Comparison of ENCODE assay signal across 1 cellular context in genomic region chr20:49273696-49274277, GRCh38.
A peak's percentile ranks its signal among the peaks of the same experiment; 100 is the strongest.
TF ChIP-seq lines count a peak whose summit lies in the region.

No MANE protein-coding gene starts in this region.

TF ChIP-seq in HepG2, 621 proteins besides CTCF, POLR2A, EP300 and RAD21:
- TF ChIP-seq RFX5 (IDR thresholded peaks at IDR 0.05; ENCODE audit: low read depth, low read length), result no peak
- no peak for TF ChIP-seq ZBTB7B (CRISPR knock-in tag; IDR thresholded peaks at IDR 0.05)
- no peak for TF ChIP-seq MIER2 (CRISPR knock-in tag; IDR thresholded peaks at IDR 0.05)
- no peak for TF ChIP-seq HNRNPK (IDR thresholded peaks at IDR 0.05; ENCODE audit: low read depth, low read length, poor library complexity, severe bottlenecking)
- TF ChIP-seq CHD4 (IDR thresholded peaks at IDR 0.05; ENCODE audit: borderline replicate concordance, low read length), result no peak
- TF ChIP-seq ZNF737 (CRISPR knock-in tag; IDR thresholded peaks at IDR 0.05; ENCODE audit: borderline replicate concordance), result no peak
- TF ChIP-seq ZNF121 (CRISPR knock-in tag; IDR thresholded peaks at IDR 0.05), result peak; percentile 79
- no peak for TF ChIP-seq ZNF333 (CRISPR knock-in tag; IDR thresholded peaks at IDR 0.05; ENCODE audit: borderline replicate concordance)
- no peak for TF ChIP-seq SSRP1 (CRISPR knock-in tag; IDR thresholded peaks at IDR 0.05)
- TF ChIP-seq ZNF136 (CRISPR knock-in tag; IDR thresholded peaks at IDR 0.05; ENCODE audit: low read depth), result no peak
- TF ChIP-seq ZNF607 (CRISPR knock-in tag; IDR thresholded peaks at IDR 0.05; ENCODE audit: borderline replicate concordance), result no peak
- peak; percentile 100 for TF ChIP-seq MAFK (conservative IDR thresholded peaks at IDR 0.05 in 1 of 2, IDR thresholded peaks at IDR 0.05 in 1 of 2; ENCODE audit: low read length in 2 of 2)
- TF ChIP-seq IRF9 (CRISPR knock-in tag; IDR thresholded peaks at IDR 0.05; ENCODE audit: borderline replicate concordance), result no peak
- TF ChIP-seq ZNF512 (CRISPR knock-in tag; IDR thresholded peaks at IDR 0.05), result no peak
- no peak for TF ChIP-seq ZNF75D (CRISPR knock-in tag; IDR thresholded peaks at IDR 0.05; ENCODE audit: borderline replicate concordance)
- TF ChIP-seq ZNF770 (CRISPR knock-in tag; IDR thresholded peaks at IDR 0.05), result no peak
- TF ChIP-seq ZNF772 (CRISPR knock-in tag; IDR thresholded peaks at IDR 0.05), result no peak
- no peak for TF ChIP-seq ZNF780A (CRISPR knock-in tag; IDR thresholded peaks at IDR 0.05)
- no peak for TF ChIP-seq TAF15 (IDR thresholded peaks at IDR 0.05; ENCODE audit: low read depth, low read length, poor library complexity, severe bottlenecking)
- no peak for TF ChIP-seq STAT6 (CRISPR knock-in tag; IDR thresholded peaks at IDR 0.05; ENCODE audit: borderline replicate concordance)
- TF ChIP-seq RFXAP (CRISPR knock-in tag; IDR thresholded peaks at IDR 0.05; ENCODE audit: borderline replicate concordance), result no peak
- no peak for TF ChIP-seq ZNF331 (CRISPR knock-in tag; IDR thresholded peaks at IDR 0.05)
- peak; percentile 100 for TF ChIP-seq MAFF (IDR thresholded peaks at IDR 0.05; ENCODE audit: low read depth, low read length)
- TF ChIP-seq LCORL (IDR thresholded peaks at IDR 0.05), result no peak
- no peak for TF ChIP-seq LCORL (CRISPR knock-in tag; IDR thresholded peaks at IDR 0.05)
- no peak for TF ChIP-seq TARDBP (CRISPR knock-in tag; IDR thresholded peaks at IDR 0.05)
- no peak for TF ChIP-seq MLXIP (CRISPR knock-in tag; IDR thresholded peaks at IDR 0.05; ENCODE audit: borderline replicate concordance)
- peak; percentile 70; the same call in 1 of the 2 replicates for TF ChIP-seq MAFG (CRISPR knock-in tag; IDR thresholded peaks at IDR 0.05)
- no peak for TF ChIP-seq ZNF12 (CRISPR knock-in tag; IDR thresholded peaks at IDR 0.05)
